ENCODE assay signal across 18 cellular contexts in genomic region chr3:65714138-65714537, GRCh38.
A peak's percentile ranks its signal among the peaks of the same experiment; 100 is the strongest.
DNase-seq lines count a peak whose midpoint lies in the region; ATAC-seq, FAIRE-seq and TF ChIP-seq lines count a peak whose summit lies in the region.
"Had no signal": no experiment of that assay in that cellular context is flagged by ENCODE, and none has a peak within 500 bp of the region (broad histone marks: within the 10 kb centered on the region; RNA-seq: fewer than 3 reads in every experiment).

No MANE protein-coding gene starts in this region.

- no peaks in the 10 kb centered on the region for H3K9me3 Mint-ChIP-seq in nephron
- no peaks in the 10 kb centered on the region for H3K9me3 Mint-ChIP-seq in activated naive CD8-positive, alpha-beta T cell treated with anti-CD3 and anti-CD28 coated beads for 36 hours

- DNase-seq in NCI-H2227 (lab: John Stamatoyannopoulos, UW; ENCODE audit: unreplicated experiment), result peak; percentile 0
- no peak for DNase-seq in NCI-H2227 treated with DMSO at 0.1 percent for 48 hours (lab: John Stamatoyannopoulos, UW)
- peak; percentile 16 for DNase-seq in left ventricle myocardium inferior
- DNase-seq in activated naive CD8-positive, alpha-beta T cell treated with anti-CD3 and anti-CD28 coated beads for 36 hours, result no peak
- no peak for DNase-seq in kidney
- no peak for DNase-seq in superior temporal gyrus (ENCODE audit: extremely low spot score)
- DNase-seq: activated CD8-positive, alpha-beta memory T cell treated with anti-CD3 and anti-CD28 coated beads for 24 hours; activated gamma-delta T cell; COR-L47; midbrain; NCI-H1930; NCI-H774; stimulated activated naive CD4-positive, alpha-beta T cell treated with Interleukin-2 at 50 U/mL for 16 hours had no signal

- ATAC-seq in gastroesophageal sphincter, result no peak

- no peak for TF ChIP-seq CTCF in left ventricle myocardium inferior (IDR thresholded peaks at IDR 0.05; ENCODE audit: borderline replicate concordance)
- no peak for TF ChIP-seq CTCF in nephron (IDR thresholded peaks at IDR 0.05; ENCODE audit: unreplicated experiment in 3 of 3)
- TF ChIP-seq CTCF in gastroesophageal sphincter (IDR thresholded peaks at IDR 0.05), result no peak
- TF ChIP-seq CTCF in kidney (IDR thresholded peaks at IDR 0.05; ENCODE audit: borderline replicate concordance, extremely low read depth, insufficient read depth), result no peak

- no peak for FAIRE-seq in kidney (lab: Jason Lieb, UNC)

- H3K36me3 ChIP-seq in left ventricle myocardium inferior (no peaks in the 10 kb centered on the region), gastroesophageal sphincter (no peaks in the 10 kb centered on the region), kidney (ENCODE audit: control insufficient read depth in 1 of 2, insufficient read depth in 2 of 2, low read length in 2 of 2) (no peaks in the 10 kb centered on the region)

- no peak for TF ChIP-seq POLR2A in gastroesophageal sphincter (IDR thresholded peaks at IDR 0.05)

- H3K9me3 ChIP-seq in left ventricle myocardium inferior (replicated peaks) (no peaks in the 10 kb centered on the region), gastroesophageal sphincter (no peaks in the 10 kb centered on the region), kidney (ENCODE audit: control insufficient read depth in 1 of 2, low read length in 2 of 2) (no peaks in the 10 kb centered on the region)

- H3K27ac Mint-ChIP-seq in nephron, result peak overlapping the region; percentile 4 to 49 (median 24)
- H3K27ac Mint-ChIP-seq in activated naive CD8-positive, alpha-beta T cell treated with anti-CD3 and anti-CD28 coated beads for 36 hours, result no peak overlapping the region

- H3K4me1 Mint-ChIP-seq in nephron, result peaks cover 23% of the 10 kb centered on the region
- no peaks in the 10 kb centered on the region for H3K4me1 Mint-ChIP-seq in activated naive CD8-positive, alpha-beta T cell treated with anti-CD3 and anti-CD28 coated beads for 36 hours
- H3K4me1 Mint-ChIP-seq: central memory CD8-positive, alpha-beta T cell had no signal

- no peak overlapping the region for H3K9ac ChIP-seq in kidney (ENCODE audit: low read length in 2 of 2)

- TF ChIP-seq EP300 in gastroesophageal sphincter (IDR thresholded peaks at IDR 0.05), result no peak

- H3K27ac ChIP-seq in left ventricle myocardium inferior (replicated peaks) (peak overlapping the region; percentile 32), gastroesophageal sphincter (no peak overlapping the region), kidney (ENCODE audit: low read depth in 2 of 2, low read length in 2 of 2) (no peak overlapping the region)
- H3K27ac ChIP-seq: 22Rv1, RWPE1 had no signal

- no peak overlapping the region for H3K4me3 Mint-ChIP-seq in nephron
- no peak overlapping the region for H3K4me3 Mint-ChIP-seq in activated naive CD8-positive, alpha-beta T cell treated with anti-CD3 and anti-CD28 coated beads for 36 hours
- H3K4me3 Mint-ChIP-seq: central memory CD8-positive, alpha-beta T cell had no signal

- no peaks in the 10 kb centered on the region for H3K27me3 Mint-ChIP-seq in nephron (ENCODE audit: low read depth)
- H3K27me3 Mint-ChIP-seq in activated naive CD8-positive, alpha-beta T cell treated with anti-CD3 and anti-CD28 coated beads for 36 hours, result no peaks in the 10 kb centered on the region
- H3K27me3 Mint-ChIP-seq: central memory CD8-positive, alpha-beta T cell had no signal

- 53 to 75% methylated on average over 3 to 5 of the region's 5 CpGs for WGBS in gastroesophageal sphincter (ENCODE audit: low coverage in 1 of 2), 2 donors

- H3K4me1 ChIP-seq in left ventricle myocardium inferior (peaks cover 62% of the 10 kb centered on the region), gastroesophageal sphincter (no peaks in the 10 kb centered on the region), kidney (ENCODE audit: control insufficient read depth in 1 of 2, insufficient read depth in 1 of 2, low read depth in 1 of 2, low read length in 2 of 2) (no peaks in the 10 kb centered on the region)

- H3K4me3 ChIP-seq in left ventricle myocardium inferior (no peak overlapping the region), gastroesophageal sphincter (no peak overlapping the region), kidney (ENCODE audit: low read length in 2 of 2) (no peak overlapping the region)

- H3K36me3 Mint-ChIP-seq in nephron (ENCODE audit: low read depth), result no peaks in the 10 kb centered on the region
- no peaks in the 10 kb centered on the region for H3K36me3 Mint-ChIP-seq in activated naive CD8-positive, alpha-beta T cell treated with anti-CD3 and anti-CD28 coated beads for 36 hours

- intact Hi-C loops in left ventricle myocardium inferior (cut with micrococcal nuclease) (no loop called here), kidney (cut with DNase I) (no loop called here)

- H3K27me3 ChIP-seq in left ventricle myocardium inferior (ENCODE audit: low read depth) (no peaks in the 10 kb centered on the region), gastroesophageal sphincter (no peaks in the 10 kb centered on the region)

Comparison
In these comparisons a context has a peak if more than half of its experiments do, and no peak if none do; other contexts are left out.
1. DNase-seq: peak in NCI-H2227 (single experiment) and left ventricle myocardium inferior (single experiment); none in NCI-H2227 treated with DMSO at 0.1 percent for 48 hours (single experiment), activated naive CD8-positive, alpha-beta T cell treated with anti-CD3 and anti-CD28 coated beads for 36 hours (single experiment), kidney (single experiment) and superior temporal gyrus (single experiment).